25 cellular contexts compared by ENCODE assay signal in genomic region chr12:121135320-121135719, GRCh38. TPM values are rescaled to one million over a fixed set of nuclear protein-coding genes. Genes with fewer than 3 reads are reported as not detected.
"Had no signal": no experiment of that assay in that cellular context is flagged by ENCODE, and none has a peak within 500 bp of the region (broad histone marks: within the 10 kb centered on the region; RNA-seq: fewer than 3 reads in every experiment).

No MANE protein-coding gene starts in this region.

- H3K4me3 Mint-ChIP-seq: mesothelial cell of epicardium had no signal

- ATAC-seq: gastrocnemius medialis; heart right ventricle; left cardiac atrium; left lung; left ventricle myocardium superior; lower lobe of right lung; mucosa of descending colon; naive thymus-derived CD8-positive, alpha-beta T cell had no signal

- H3K9me3 Mint-ChIP-seq: mesothelial cell of epicardium; naive B cell; naive thymus-derived CD8-positive, alpha-beta T cell had no signal

- H3K9me3 ChIP-seq: colonic mucosa, esophagus muscularis mucosa, gastrocnemius medialis, heart right ventricle, left lung, lower lobe of right lung, mucosa of descending colon had no signal

- H3K27me3 Mint-ChIP-seq: dendritic cell treated with granulocyte-macrophage colony-stimulating factor and Interleukin-4, amounts not matched to agents 40 ng/mL and 50 ng/mL, for 4 days; naive B cell; naive thymus-derived CD8-positive, alpha-beta T cell had no signal

- H3K4me3 ChIP-seq: colonic mucosa, esophagus muscularis mucosa, gastrocnemius medialis, mucosa of descending colon had no signal

- FAIRE-seq: endothelial cell of umbilical vein, islet of Langerhans, keratinocyte had no signal

- H3K27ac Mint-ChIP-seq: mesothelial cell of epicardium had no signal

- H3K36me3 Mint-ChIP-seq: mesothelial cell of epicardium; naive B cell; naive thymus-derived CD8-positive, alpha-beta T cell had no signal

- H3K36me3 ChIP-seq: colonic mucosa, esophagus muscularis mucosa, gastrocnemius medialis, heart right ventricle, left lung, lower lobe of right lung had no signal

- H3K27me3 ChIP-seq: colonic mucosa, esophagus muscularis mucosa, gastrocnemius medialis, heart right ventricle, left lung had no signal

- DNase-seq: colonic mucosa; cortex of kidney; effector CD4-positive, alpha-beta T cell; effector memory CD4-positive, alpha-beta T cell; foreskin melanocyte; gastrocnemius medialis; glutamatergic neuron; head of caudate nucleus; heart right ventricle; hippocampal formation; left cardiac atrium; left lung; left ventricle myocardium superior; lower lobe of right lung; mesenchymal stem cell; mucosa of descending colon; naive B cell; naive thymus-derived CD8-positive, alpha-beta T cell had no signal

- H3K27ac ChIP-seq: colonic mucosa, esophagus muscularis mucosa, gastrocnemius medialis, heart right ventricle, left lung, lower lobe of right lung had no signal

RNA-seq across cellular contexts. Expression of gene P2RX7, which starts 2.6 kb away (rescaled TPM):
- total RNA-seq: epithelial cell of proximal tubule had no signal
